In genomic region chr3:72972706-72973030, GRCh38 we compare ENCODE assay signal across 19 cellular contexts. TPM values are rescaled to one million over a fixed set of nuclear protein-coding genes. Genes with fewer than 3 reads are reported as not detected.
DNase-seq lines count a peak whose midpoint lies in the region; ATAC-seq, FAIRE-seq and TF ChIP-seq lines count a peak whose summit lies in the region.
"Had no signal": no experiment of that assay in that cellular context is flagged by ENCODE, and none has a peak within 500 bp of the region (broad histone marks: within the 10 kb centered on the region; RNA-seq: fewer than 3 reads in every experiment).

No MANE protein-coding gene starts in this region.

- in situ Hi-C loops in GM12878 (cut with MboI): no loop called here

- peaks cover 25% of the 10 kb centered on the region for H3K4me1 ChIP-seq in GM12878 (ENCODE audit: control insufficient read depth, insufficient read depth, low read length)
- H3K4me1 ChIP-seq in pancreas: peaks cover 0 to 10% (median 9%) of the 10 kb centered on the region in 3 donors
- no peaks in the 10 kb centered on the region for H3K4me1 ChIP-seq in gastroesophageal sphincter
- H3K4me1 ChIP-seq: BLaER1 had no signal

- DNase-seq in GM12878 (ENCODE audit: low read depth, low spot score): no peak
- DNase-seq in left lobe of liver (ENCODE audit: low spot score): no peak
- DNase-seq in pancreas: no peak
- DNase-seq: CD4-positive, alpha-beta T cell; DMS153; GDM1; NCI-H1105 treated with DMSO at 0.1 percent for 48 hours; NCI-H2029 treated with DMSO at 0.1 percent for 48 hours; NCI-H510A treated with DMSO at 0.1 percent for 48 hours; NCI-H748 treated with DMSO at 0.1 percent for 48 hours; SIG-M5; SK-N-SH had no signal

- no peak for TF ChIP-seq EP300 in GM12878 (IDR thresholded peaks at IDR 0.05; ENCODE audit: borderline replicate concordance in 1 of 2, control insufficient read depth in 1 of 2, low read depth in 2 of 2, low read length in 2 of 2)
- TF ChIP-seq EP300 in gastroesophageal sphincter (IDR thresholded peaks at IDR 0.05): no peak

- H3K27ac ChIP-seq in GM12878 (ENCODE audit: control insufficient read depth, insufficient read depth) (no peak overlapping the region), pancreas (no peak overlapping the region), gastroesophageal sphincter (no peak overlapping the region)
- H3K27ac ChIP-seq: BLaER1, KMS-11 had no signal

- POLR2A ChIA-PET in GM12878 (lab: Charles Lee): interaction anchor here (0.6 to 1.5 kb wide), 4 partner anchors 10 to 85 kb away, joined by 3 to 8 read pairs (median 4); no protein-coding TSS in a partner anchor

- no peaks in the 10 kb centered on the region for H3K36me3 ChIP-seq in GM12878 (ENCODE audit: control insufficient read depth in 2 of 2, insufficient read depth in 2 of 2, low read length in 1 of 2)
- no peaks in the 10 kb centered on the region for H3K36me3 ChIP-seq in pancreas
- peaks cover 0 to 13% of the 10 kb centered on the region in 2 donors for H3K36me3 ChIP-seq in gastroesophageal sphincter
- H3K36me3 ChIP-seq: BLaER1 had no signal

- peak overlapping the region; percentile 21; the same call in 1 of the 2 replicates for H2AFZ ChIP-seq in GM12878 (ENCODE audit: control insufficient read depth, low read depth, low read length)

- SMC1A ChIA-PET in GM12878 (lab: Charles Lee; ENCODE audit: uncharacterized antibody, unreplicated experiment): interaction anchor here (0.6 to 1.6 kb wide), 4 partner anchors 10 to 156 kb away, joined by 3 to 6 read pairs (median 4); no protein-coding TSS in a partner anchor

- RAD21 ChIA-PET in GM12878 (lab: Charles Lee; ENCODE audit: unreplicated experiment): interaction anchor here (1.0 to 1.4 kb wide), 3 partner anchors 20 to 25 kb away, joined by 3 read pairs; no protein-coding TSS in a partner anchor

- H3K4me2 ChIP-seq in GM12878 (ENCODE audit: control insufficient read depth, insufficient read depth): no peak overlapping the region
- H3K4me2 ChIP-seq: BLaER1, KMS-11, SK-N-SH had no signal

- H3K9ac ChIP-seq in GM12878 (ENCODE audit: control insufficient read depth, insufficient read depth, low read length): no peak overlapping the region
- H3K9ac ChIP-seq: BLaER1, KMS-11, SK-N-SH had no signal

- no peaks in the 10 kb centered on the region for H3K79me2 ChIP-seq in GM12878 (ENCODE audit: control insufficient read depth, insufficient read depth, low read length)

- TF ChIP-seq POLR2A in GM12878 (IDR thresholded peaks at IDR 0.05; ENCODE audit: low read depth, low read length): no peak
- no peak for TF ChIP-seq POLR2A in gastroesophageal sphincter (IDR thresholded peaks at IDR 0.05)

- no TSS peak for BruUV-seq in GM12878 (replicated peaks; lab: Mats Ljungman, UMichigan)

- H3K27me3 ChIP-seq in GM12878 (replicated peaks in 1 of 2; ENCODE audit: control insufficient read depth in 2 of 2, insufficient read depth in 2 of 2, low read length in 1 of 2): no peaks in the 10 kb centered on the region
- no peaks in the 10 kb centered on the region for H3K27me3 ChIP-seq in pancreas
- no peaks in the 10 kb centered on the region for H3K27me3 ChIP-seq in gastroesophageal sphincter
- H3K27me3 ChIP-seq: BLaER1 had no signal

- FAIRE-seq in GM12878 (lab: Jason Lieb, UNC): no peak
- no peak for FAIRE-seq in pancreas (lab: Jason Lieb, UNC)
- FAIRE-seq: H54 had no signal

- CTCF ChIA-PET in GM12878 (lab: Yijun Ruan, JAX): interaction anchor here (1.3 kb wide), 1 partner anchor 26 kb away, joined by 4 read pairs; no protein-coding TSS in a partner anchor

- H3K9me3 ChIP-seq in GM12878 (replicated peaks; ENCODE audit: control insufficient read depth, insufficient read depth, low read length) (no peaks in the 10 kb centered on the region), pancreas (no peaks in the 10 kb centered on the region), gastroesophageal sphincter (no peaks in the 10 kb centered on the region)
- H3K9me3 ChIP-seq: BLaER1, SK-N-SH had no signal

- ATAC-seq in GM12878 (peak; percentile 6; the same call in 2 of the 3 replicates), left lobe of liver (peak; percentile 53), pancreas (peak in 3 of 4 donors; percentile 15 to 38 (median 38)), HG02970 (IDR thresholded peaks at IDR 0.05; ENCODE audit: low FRiP score, unreplicated experiment) (no peak), GM18502 (IDR thresholded peaks at IDR 0.05; ENCODE audit: poor library complexity, unreplicated experiment) (no peak), gastroesophageal sphincter (no peak), HG03521 (IDR thresholded peaks at IDR 0.05; ENCODE audit: unreplicated experiment) (no peak)

- no peaks in the 10 kb centered on the region for H4K20me1 ChIP-seq in GM12878 (ENCODE audit: control insufficient read depth, insufficient read depth)
- H4K20me1 ChIP-seq: BLaER1 had no signal

- H3K4me3 ChIP-seq in GM12878 (no peak overlapping the region), pancreas (no peak overlapping the region), gastroesophageal sphincter (no peak overlapping the region)
- H3K4me3 ChIP-seq: BLaER1 had no signal

- TF ChIP-seq CTCF in GM12878 (IDR thresholded peaks at IDR 0.05 in 2 of 3, conservative IDR thresholded peaks at IDR 0.05 in 1 of 3; ENCODE audit: control insufficient read depth in 2 of 3, extremely low read depth in 1 of 3, insufficient read depth in 1 of 3, low read depth in 3 of 3, low read length in 3 of 3): no peak
- no peak for TF ChIP-seq CTCF in pancreas (IDR thresholded peaks at IDR 0.05)
- TF ChIP-seq CTCF in gastroesophageal sphincter (IDR thresholded peaks at IDR 0.05): no peak

- TF ChIP-seq RAD21 in GM12878 (IDR thresholded peaks at IDR 0.05; ENCODE audit: insufficient read depth, low read depth, low read length): no peak

- 44% methylated on average over 1 of the region's 3 CpGs for WGBS in GM12878 (ENCODE audit: insufficient coverage, insufficient replicate concordance, low lambda C conversion rate, missing lambda C conversion rate)
- WGBS in pancreas, 2 donors: 78 to 86% methylated on average over 3 of the region's 3 CpGs
- WGBS in gastroesophageal sphincter (ENCODE audit: low coverage in 1 of 2), 2 donors: 80 to 93% methylated on average over 1 to 3 of the region's 3 CpGs

- intact Hi-C loops in GM12878 (cut with micrococcal nuclease; ENCODE audit: unreplicated experiment): loop anchor here (10.0 kb wide), 1 partner anchor 522 kb away; no protein-coding TSS in a partner anchor
- intact Hi-C loops in pancreas (cut with DNase I): no loop called here

TF ChIP-seq in GM12878, 131 proteins besides CTCF, POLR2A, EP300 and RAD21:
- TF ChIP-seq ZZZ3 (IDR thresholded peaks at IDR 0.05; ENCODE audit: control insufficient read depth, insufficient read length, low read depth) (no peak), FOS (IDR thresholded peaks at IDR 0.05; ENCODE audit: borderline replicate concordance, extremely low read depth, insufficient read length) (no peak), MEF2A (IDR thresholded peaks at IDR 0.05; ENCODE audit: insufficient read depth, low read depth, low read length) (no peak), KDM1A (IDR thresholded peaks at IDR 0.05; ENCODE audit: borderline replicate concordance) (no peak), ETV6 (conservative IDR thresholded peaks at IDR 0.05 in 1 of 2, IDR thresholded peaks at IDR 0.05 in 1 of 2; ENCODE audit: borderline replicate concordance in 1 of 2, low read depth in 1 of 2) (no peak), NFXL1 (IDR thresholded peaks at IDR 0.05; ENCODE audit: borderline replicate concordance) (no peak), FOXK2 (IDR thresholded peaks at IDR 0.05) (no peak), ZNF217 (IDR thresholded peaks at IDR 0.05) (no peak), USF1 (IDR thresholded peaks at IDR 0.05; ENCODE audit: borderline replicate concordance, extremely low read length, insufficient read depth, low read depth, low read length) (no peak), IRF3 (IDR thresholded peaks at IDR 0.05) (no peak), ATF7 (IDR thresholded peaks at IDR 0.05; ENCODE audit: low read depth) (no peak), BCL11A (IDR thresholded peaks at IDR 0.05; ENCODE audit: low read depth, low read length) (no peak)
TF ChIP-seq in GM12878: peak in this region for 0.

RNA-seq across cellular contexts. Expression of gene PPP4R2, which starts 23.9 kb away (rescaled TPM):
- total RNA-seq in GM12878 (2013; cell fraction: nucleolus; rRNA removed): 70.8 and 75.4 TPM in 2 replicates
- total RNA-seq in GM12878 (2014; rRNA removed): 44.8 and 48.8 TPM in 2 replicates
- 54.8 and 56.1 TPM in 2 replicates for total RNA-seq in GM12878 (2014; rRNA removed; fragmentation: Illumina TruSeq; extraction: Trizol)
- 74.8 and 83.4 TPM in 2 replicates for total RNA-seq in GM12878 (2021)
- polyA plus RNA-seq in GM12878 (2011; ENCODE audit: low read depth): 13.0 TPM
- polyA plus RNA-seq in GM12878 (2011; rRNA removed): 46.0 and 86.2 TPM in 2 replicates
- polyA plus RNA-seq in GM12878 (2011; cell fraction: cytosol; rRNA removed): 8.7 and 9.0 TPM in 2 replicates
- 15.4 and 16.7 TPM in 2 replicates for polyA plus RNA-seq in GM12878 (2011; cell fraction: nucleus; rRNA removed)
- 21.0 and 28.6 TPM in 2 replicates for polyA plus RNA-seq in GM12878 (2012)
- 39.7 and 52.6 TPM in 2 replicates for polyA plus RNA-seq in GM12878 (2014; fragmentation: Illumina TruSeq; extraction: Trizol)
- 10 to 100 TPM; 16.7 to 22.1 TPM for polyA plus RNA-seq in GM12878 (2014; fragmentation: Nextera tagmentation; extraction: Ambion mirVana)
- polyA plus RNA-seq in GM12878 (2014; rRNA removed): 18.9 and 26.8 TPM in 2 replicates
- 10 to 100 TPM; 30.8 to 38.1 TPM for polyA plus RNA-seq in GM12878 (2016; fragmentation: Nextera tagmentation; extraction: Ambion mirVana)
- 14.7 and 23.4 TPM in 2 replicates for polyA minus RNA-seq in GM12878 (2011; rRNA and poly(A)+ RNA removed)
- polyA minus RNA-seq in GM12878 (2011; cell fraction: cytosol; rRNA and poly(A)+ RNA removed): 11.9 and 16.6 TPM in 2 replicates
- polyA minus RNA-seq in GM12878 (2011; cell fraction: nucleus; rRNA and poly(A)+ RNA removed): 10.6 and 17.8 TPM in 2 replicates
- 48.3 TPM for total RNA-seq in left lobe of liver
- total RNA-seq in pancreas: 10 to 100 TPM; 18.3 to 45.6 (median 24.4) TPM
- 10 to 100 TPM in 1 of 2 donors, 1 to 10 TPM in 1; 8.2 to 13.7 TPM for polyA plus RNA-seq in pancreas
- total RNA-seq in gastroesophageal sphincter: 10 to 100 TPM; 32.2 to 57.6 (median 40.2) TPM

Comparison
In these comparisons a context has a peak if more than half of its experiments do, and no peak if none do; other contexts are left out.
1. ATAC-seq: peak in GM12878 (single experiment), left lobe of liver (single experiment) and pancreas (3 of 4); none in HG02970 (single experiment), GM18502 (single experiment), gastroesophageal sphincter (single experiment) and HG03521 (single experiment).